Comparison of ENCODE assay signal across 8 cellular contexts in the genomic region with DNA sequence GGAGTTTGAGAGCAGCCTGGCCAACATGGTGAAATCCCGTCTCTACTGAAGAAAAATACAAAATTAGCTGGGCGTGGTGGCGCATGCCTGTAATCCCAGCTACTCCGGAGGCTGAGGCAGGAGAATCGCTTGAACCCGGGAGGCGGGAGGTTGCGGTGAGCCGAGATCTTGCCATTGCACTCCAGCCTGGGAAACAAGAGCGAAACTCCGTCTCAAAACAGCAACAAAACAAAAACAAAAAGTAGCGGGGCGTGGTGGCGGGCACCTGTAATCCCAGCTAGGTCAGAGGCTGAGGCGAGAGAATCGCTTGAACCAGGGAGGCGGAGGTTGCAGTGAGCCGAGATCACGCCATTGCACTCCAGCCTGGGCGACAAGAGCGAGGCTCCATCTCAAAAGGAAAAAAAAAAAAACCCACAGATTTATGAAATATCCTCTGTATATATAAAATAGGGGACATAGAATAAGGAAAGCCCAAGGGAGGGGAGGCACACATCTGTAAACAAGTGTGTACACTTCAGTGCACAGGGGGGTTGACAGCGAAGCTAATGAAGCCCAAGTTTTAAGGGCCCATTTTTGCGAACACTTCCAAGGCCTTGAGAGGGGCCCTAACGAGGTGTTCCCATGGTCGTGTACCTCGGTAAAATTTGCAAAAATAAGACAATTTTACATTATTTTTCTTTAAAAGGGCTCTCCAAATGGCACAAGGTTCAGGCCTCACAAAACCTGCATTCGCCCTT. TPM values are rescaled to one million over a fixed set of nuclear protein-coding genes. Genes with fewer than 3 reads are reported as not detected.
A peak's percentile ranks its signal among the peaks of the same experiment; 100 is the strongest.
DNase-seq lines count a peak whose midpoint lies in the region; ATAC-seq and TF ChIP-seq lines count a peak whose summit lies in the region.
"Not testable (repeated sequence)": the region's sequence is repeated elsewhere in the genome, so short reads cannot be mapped to it uniquely, and the experiment has no call there.

No MANE protein-coding gene starts in this region.

- in situ Hi-C loops in Panc1 (cut with HindIII; ENCODE audit: low pct_unique_long_range_greater_than_20kb, low sequenced_read_pairs) = not testable (repeated sequence)

- BruUV-seq in Panc1 (replicated peaks; lab: Mats Ljungman, UMichigan) = TSS peak; percentile 88

- POLR2A ChIA-PET in HEK293 (lab: Yijun Ruan, JAX) = interaction anchor here (0.6 kb wide), 1 partner anchor 718 kb away, joined by 3 read pairs; no protein-coding TSS in a partner anchor
- POLR2A ChIA-PET in Panc1 (lab: Charles Lee) = not testable (repeated sequence)

- H3K27ac ChIP-seq in HEK293 (ENCODE audit: extremely low read depth, low read depth, low read length) (peak overlapping the region; percentile 84), Panc1 (ENCODE audit: low read length) (peak overlapping the region; percentile 93)
- H3K27ac ChIP-seq in effector memory CD4-positive, alpha-beta T cell (ENCODE audit: insufficient read depth, low read length, poor library complexity, severe bottlenecking) = peak overlapping the region; percentile 74

- H3K9me3 ChIP-seq in BE2C; HEK293 (ENCODE audit: control insufficient read depth, insufficient read depth, low read depth, low read length); Panc1 (ENCODE audit: control insufficient read depth, insufficient read depth, low read depth, low read length); effector memory CD4-positive, alpha-beta T cell (ENCODE audit: control insufficient read depth, low read length): not testable (repeated sequence)

- not testable (repeated sequence) for TF ChIP-seq CTCF in BE2C (IDR thresholded peaks at IDR 0.05; ENCODE audit: low read depth, low read length); HEK293 (tag by site-specific recombination; IDR thresholded peaks at IDR 0.05); Panc1 (IDR thresholded peaks at IDR 0.05)

- peak overlapping the region; percentile 90 for H3K4me3 Mint-ChIP-seq in activated naive CD4-positive, alpha-beta T cell treated with anti-CD3 and anti-CD28 coated beads for 36 hours
- peak overlapping the region; percentile 93 for H3K4me3 Mint-ChIP-seq in natural killer cell treated with Interleukin-12 subunit alpha and Interleukin-12 subunit beta and Interleukin-15 and Interleukin-18, amount 100 ng/mL, for 72 hours
- peak overlapping the region; percentile 89 to 94 for H3K4me3 Mint-ChIP-seq in stimulated activated naive CD8-positive, alpha-beta T cell treated with anti-CD3 and anti-CD28 coated beads, Interleukin-15, amount 100 ng/mL, for 72 hours

- CTCF ChIA-PET in HEK293 (lab: Yijun Ruan, JAX) = interaction anchor here (0.7 to 1.3 kb wide), 3 partner anchors 10 to 105 kb away, joined by 3 to 7 read pairs (median 3); no protein-coding TSS in a partner anchor
- CTCF ChIA-PET in Panc1 (lab: Charles Lee); activated naive CD4-positive, alpha-beta T cell treated with anti-CD3 and anti-CD28 coated beads for 36 hours (lab: Charles Lee): not testable (repeated sequence)

- not testable (repeated sequence) for H3K4me1 ChIP-seq in BE2C; HEK293 (ENCODE audit: control insufficient read depth, insufficient read depth, low read length)
- peaks cover 15% of the 10 kb centered on the region; the same call in 1 of the 2 replicates for H3K4me1 ChIP-seq in Panc1 (ENCODE audit: control insufficient read depth, insufficient read depth, low read length)
- peaks cover 20% of the 10 kb centered on the region for H3K4me1 ChIP-seq in effector memory CD4-positive, alpha-beta T cell (ENCODE audit: control insufficient read depth, insufficient read depth, low read length, poor library complexity, severe bottlenecking)

- not testable (repeated sequence) for DNase-seq in BE2C; Panc1 (ENCODE audit: low read depth, low spot score); effector memory CD4-positive, alpha-beta T cell; natural killer cell treated with Interleukin-12 subunit alpha and Interleukin-12 subunit beta and Interleukin-15 and Interleukin-18, amount 100 ng/mL, for 72 hours (ENCODE audit: low spot score); stimulated activated naive CD8-positive, alpha-beta T cell treated with anti-CD3 and anti-CD28 coated beads, Interleukin-15, amount 100 ng/mL, for 72 hours
- peak; percentile 4 for DNase-seq in activated naive CD4-positive, alpha-beta T cell treated with anti-CD3 and anti-CD28 coated beads for 36 hours

- not testable (repeated sequence) for H3K27me3 ChIP-seq in BE2C; Panc1 (ENCODE audit: control insufficient read depth, insufficient read depth, low read length); effector memory CD4-positive, alpha-beta T cell (replicated peaks; ENCODE audit: control insufficient read depth, insufficient read depth, low read length, poor library complexity, severe bottlenecking)

- peak overlapping the region; percentile 94 for H3K27ac Mint-ChIP-seq in activated naive CD4-positive, alpha-beta T cell treated with anti-CD3 and anti-CD28 coated beads for 36 hours
- H3K27ac Mint-ChIP-seq in natural killer cell treated with Interleukin-12 subunit alpha and Interleukin-12 subunit beta and Interleukin-15 and Interleukin-18, amount 100 ng/mL, for 72 hours = peak overlapping the region; percentile 95 to 97
- peak overlapping the region; percentile 96 to 99 for H3K27ac Mint-ChIP-seq in stimulated activated naive CD8-positive, alpha-beta T cell treated with anti-CD3 and anti-CD28 coated beads, Interleukin-15, amount 100 ng/mL, for 72 hours

- ATAC-seq in Panc1 = peak; percentile 11
- not testable (repeated sequence) for ATAC-seq in natural killer cell treated with Interleukin-12 subunit alpha and Interleukin-12 subunit beta and Interleukin-15 and Interleukin-18, amount 100 ng/mL, for 72 hours; stimulated activated naive CD8-positive, alpha-beta T cell treated with anti-CD3 and anti-CD28 coated beads, Interleukin-15, amount 100 ng/mL, for 72 hours

- H3K4me3 ChIP-seq in BE2C (ENCODE audit: low read depth, low read length) = peak overlapping the region; percentile 92
- peak overlapping the region; percentile 89 for H3K4me3 ChIP-seq in HEK293 (ENCODE audit: low read depth, low read length)
- peak overlapping the region; percentile 73 to 82 for H3K4me3 ChIP-seq in Panc1 (ENCODE audit: low read depth in 2 of 2, low read length in 2 of 2)
- H3K4me3 ChIP-seq in effector memory CD4-positive, alpha-beta T cell (ENCODE audit: insufficient read depth, low read depth, low read length, poor library complexity, severe bottlenecking) = peak overlapping the region; percentile 93
- H3K4me3 ChIP-seq in iPS-11a (ENCODE audit: low read depth, low read length) = peak overlapping the region; percentile 81

- not testable (repeated sequence) for H3K27me3 Mint-ChIP-seq in activated naive CD4-positive, alpha-beta T cell treated with anti-CD3 and anti-CD28 coated beads for 36 hours (ENCODE audit: low read depth); natural killer cell treated with Interleukin-12 subunit alpha and Interleukin-12 subunit beta and Interleukin-15 and Interleukin-18, amount 100 ng/mL, for 72 hours; stimulated activated naive CD8-positive, alpha-beta T cell treated with anti-CD3 and anti-CD28 coated beads, Interleukin-15, amount 100 ng/mL, for 72 hours

- H3K36me3 Mint-ChIP-seq in activated naive CD4-positive, alpha-beta T cell treated with anti-CD3 and anti-CD28 coated beads for 36 hours (ENCODE audit: low read depth); natural killer cell treated with Interleukin-12 subunit alpha and Interleukin-12 subunit beta and Interleukin-15 and Interleukin-18, amount 100 ng/mL, for 72 hours: not testable (repeated sequence)

- H3K9me3 Mint-ChIP-seq in activated naive CD4-positive, alpha-beta T cell treated with anti-CD3 and anti-CD28 coated beads for 36 hours; natural killer cell treated with Interleukin-12 subunit alpha and Interleukin-12 subunit beta and Interleukin-15 and Interleukin-18, amount 100 ng/mL, for 72 hours; stimulated activated naive CD8-positive, alpha-beta T cell treated with anti-CD3 and anti-CD28 coated beads, Interleukin-15, amount 100 ng/mL, for 72 hours: not testable (repeated sequence)

- H3K4me1 Mint-ChIP-seq in activated naive CD4-positive, alpha-beta T cell treated with anti-CD3 and anti-CD28 coated beads for 36 hours (ENCODE audit: low read depth) = peaks cover 45% of the 10 kb centered on the region
- H3K4me1 Mint-ChIP-seq in natural killer cell treated with Interleukin-12 subunit alpha and Interleukin-12 subunit beta and Interleukin-15 and Interleukin-18, amount 100 ng/mL, for 72 hours (ENCODE audit: low read depth in 2 of 2) = peaks cover 34 to 38% of the 10 kb centered on the region in 2 donors
- peaks cover 42% of the 10 kb centered on the region for H3K4me1 Mint-ChIP-seq in stimulated activated naive CD8-positive, alpha-beta T cell treated with anti-CD3 and anti-CD28 coated beads, Interleukin-15, amount 100 ng/mL, for 72 hours

- H3K36me3 ChIP-seq in BE2C; HEK293 (ENCODE audit: control insufficient read depth in 2 of 2, insufficient read depth in 1 of 2, low read length in 2 of 2); Panc1 (ENCODE audit: control insufficient read depth, insufficient read depth, low read length); effector memory CD4-positive, alpha-beta T cell (ENCODE audit: control insufficient read depth, insufficient read depth, low read length): not testable (repeated sequence)

- intact Hi-C loops in Panc1 (cut with micrococcal nuclease; ENCODE audit: unreplicated experiment) = not testable (repeated sequence)
- intact Hi-C loops in activated naive CD4-positive, alpha-beta T cell treated with anti-CD3 and anti-CD28 coated beads for 36 hours (cut with micrococcal nuclease) = loop anchor here (1.0 to 5.0 kb wide), 4 partner anchors 190 to 1650 kb away; a partner anchor contains a TSS

RNA-seq across cellular contexts. Expression of a gene that starts 0.7 kb away (rescaled TPM):
- polyA plus RNA-seq in BE2C (2012; ENCODE audit: insufficient read depth, insufficient read length, low read depth) = 8.8 TPM
- 4.7 TPM for total RNA-seq in Panc1 (2021; ENCODE audit: unreplicated experiment)
- 2.1 TPM for polyA plus RNA-seq in Panc1 (2012; ENCODE audit: insufficient read length)
- 1 to 10 TPM; 3.4 to 3.8 TPM for total RNA-seq in activated naive CD4-positive, alpha-beta T cell treated with anti-CD3 and anti-CD28 coated beads for 36 hours
- 1 to 10 TPM; 6.5 to 9.9 TPM for total RNA-seq in natural killer cell treated with Interleukin-12 subunit alpha and Interleukin-12 subunit beta and Interleukin-15 and Interleukin-18, amount 100 ng/mL, for 72 hours

RNA-seq across cellular contexts. Expression of a gene that starts 2.1 kb away (rescaled TPM):
- polyA plus RNA-seq in BE2C (2012; ENCODE audit: insufficient read depth, insufficient read length, low read depth) = 15.0 TPM
- total RNA-seq in Panc1 (2021; ENCODE audit: unreplicated experiment) = 8.2 TPM
- 2.9 TPM for polyA plus RNA-seq in Panc1 (2012; ENCODE audit: insufficient read length)
- 1 to 10 TPM; 4.9 to 5.4 TPM for total RNA-seq in activated naive CD4-positive, alpha-beta T cell treated with anti-CD3 and anti-CD28 coated beads for 36 hours
- 10 to 100 TPM; 13.7 to 21.8 TPM for total RNA-seq in natural killer cell treated with Interleukin-12 subunit alpha and Interleukin-12 subunit beta and Interleukin-15 and Interleukin-18, amount 100 ng/mL, for 72 hours

RNA-seq across cellular contexts. Expression of a gene that starts 52.0 kb away (rescaled TPM):
- polyA plus RNA-seq in BE2C (2012; ENCODE audit: insufficient read depth, insufficient read length, low read depth) = 1.3 TPM
- total RNA-seq in Panc1 (2021; ENCODE audit: unreplicated experiment) = 1.4 TPM
- not detected for polyA plus RNA-seq in Panc1 (2012; ENCODE audit: insufficient read length)
- 1 to 10 TPM; 2.0 to 2.6 TPM for total RNA-seq in activated naive CD4-positive, alpha-beta T cell treated with anti-CD3 and anti-CD28 coated beads for 36 hours
- 1 to 10 TPM; 3.0 to 4.0 TPM for total RNA-seq in natural killer cell treated with Interleukin-12 subunit alpha and Interleukin-12 subunit beta and Interleukin-15 and Interleukin-18, amount 100 ng/mL, for 72 hours
